14 cellular contexts compared by ENCODE assay signal in the genomic region with DNA sequence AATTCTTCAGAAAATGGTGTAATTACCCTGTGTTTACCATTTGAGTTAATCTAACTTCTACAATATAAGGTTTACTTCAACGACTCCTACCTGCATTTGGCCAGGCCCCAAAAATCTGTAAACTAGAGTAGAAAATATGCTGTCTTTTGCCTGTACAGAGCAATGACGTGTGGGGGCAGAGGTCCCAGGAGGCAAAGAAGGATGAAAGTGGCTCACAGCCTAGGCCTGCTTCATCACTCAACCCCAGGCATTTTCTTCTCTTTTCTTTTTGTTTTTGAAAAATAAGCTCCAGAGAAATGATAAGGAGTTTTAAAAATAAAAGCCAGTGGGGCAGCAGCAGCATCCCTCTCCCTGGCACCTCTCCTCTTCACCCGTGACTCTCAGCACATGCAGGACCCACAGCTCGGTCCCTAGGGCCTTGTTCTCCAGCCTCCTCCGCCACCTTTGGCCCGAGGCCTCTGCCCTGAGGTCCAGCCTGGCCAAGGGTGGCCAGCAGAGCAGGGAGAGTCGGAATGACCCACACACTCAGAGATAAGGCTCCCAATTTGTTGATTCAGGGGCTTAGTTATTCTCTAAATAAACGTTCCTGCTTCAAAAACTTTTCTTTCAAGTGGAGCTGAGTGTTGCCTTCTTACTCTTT.
"Had no signal": no experiment of that assay in that cellular context is flagged by ENCODE, and none has a peak within 500 bp of the region (broad histone marks: within the 10 kb centered on the region; RNA-seq: fewer than 3 reads in every experiment).

No MANE protein-coding gene starts in this region.

- H3K4me1 ChIP-seq: prostate gland had no signal

- DNase-seq: activated CD4-positive, alpha-beta memory T cell treated with anti-CD3 and anti-CD28 coated beads for 36 hours; activated CD4-positive, alpha-beta T cell treated with anti-CD3 and anti-CD28 coated beads for 1 hour; activated naive CD4-positive, alpha-beta T cell treated with Interleukin-2 at 50 U/mL for 16 hours; activated naive CD8-positive, alpha-beta T cell treated with anti-CD3 and anti-CD28 coated beads, Interleukin-2, amount 50 U/mL, for 24 hours; left colon; nucleus accumbens; stimulated activated CD4-positive, alpha-beta T cell treated with anti-CD3 and anti-CD28 coated beads, Interleukin-12 subunit alpha, Interleukin-12 subunit beta, amount 100 ng/mL, for 4 hours; stimulated activated naive CD4-positive, alpha-beta T cell treated with Interleukin-2 at 50 U/mL for 16 hours; SW 1271 had no signal

- H3K9me3 ChIP-seq: prostate gland had no signal

- H3K27me3 ChIP-seq: cardiac muscle cell had no signal

- ATAC-seq: left colon; natural killer cell treated with Interleukin-12 subunit alpha and Interleukin-12 subunit beta and Interleukin-15 and Interleukin-18, amount 100 ng/mL, for 72 hours had no signal

- H3K27ac ChIP-seq: cardiac muscle cell, prostate gland had no signal

- H3K4me3 ChIP-seq: cardiac muscle cell, prostate gland had no signal

- H3K36me3 ChIP-seq: cardiac muscle cell, prostate gland had no signal

- FAIRE-seq: colon, endothelial cell of umbilical vein had no signal
